In the genomic region with DNA sequence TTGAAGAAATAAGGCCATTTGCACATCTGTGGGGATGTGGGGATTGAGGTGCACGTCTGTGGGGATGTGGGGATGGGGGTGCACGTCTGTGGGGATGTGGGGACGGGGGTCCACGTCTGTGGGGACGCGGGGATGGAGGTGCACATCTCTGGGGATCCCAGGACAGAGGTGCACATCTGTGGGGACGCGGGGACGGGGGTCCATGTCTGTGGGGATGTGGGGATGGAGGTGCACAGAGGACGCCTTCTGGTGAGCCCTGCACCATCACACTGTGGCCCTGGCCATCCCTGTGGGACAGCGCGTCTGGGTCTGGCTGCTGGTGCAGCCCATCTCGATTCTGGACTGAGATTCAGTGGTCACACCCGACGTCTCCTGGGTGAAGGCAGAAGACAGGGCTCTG, we compare ENCODE assay signal across 15 cellular contexts.
"Had no signal": no experiment of that assay in that cellular context is flagged by ENCODE, and none has a peak within 500 bp of the region (broad histone marks: within the 10 kb centered on the region; RNA-seq: fewer than 3 reads in every experiment).

No MANE protein-coding gene starts in this region.

- H3K36me3 ChIP-seq: cardiac muscle cell, gastrocnemius medialis had no signal

- ATAC-seq: activated T-helper 17 cell treated with anti-CD3 and anti-CD28 coated beads, Interleukin-2, amount 50 U/mL, for 72 hours; gastrocnemius medialis; heart right ventricle; psoas muscle; stimulated activated naive CD8-positive, alpha-beta T cell treated with anti-CD3 and anti-CD28 coated beads, Interleukin-15, Interleukin-2, amounts not matched to agents 100 U/mL and 50 U/mL, for 24 hours had no signal

- H3K4me3 Mint-ChIP-seq: activated CD4-positive, alpha-beta memory T cell treated with anti-CD3 and anti-CD28 coated beads for 36 hours; activated naive CD4-positive, alpha-beta T cell treated with anti-CD3 and anti-CD28 coated beads for 36 hours; activated T-helper 17 cell treated with anti-CD3 and anti-CD28 coated beads, Interleukin-2, amount 50 U/mL, for 72 hours; mesothelial cell of epicardium had no signal

- H3K9me3 ChIP-seq: gastrocnemius medialis, heart right ventricle, psoas muscle, upper lobe of left lung had no signal

- H3K27me3 Mint-ChIP-seq: activated CD4-positive, alpha-beta memory T cell treated with anti-CD3 and anti-CD28 coated beads for 36 hours; activated T-helper 17 cell treated with anti-CD3 and anti-CD28 coated beads, Interleukin-2, amount 50 U/mL, for 72 hours had no signal

- H3K36me3 Mint-ChIP-seq: mesothelial cell of epicardium had no signal

- FAIRE-seq: keratinocyte had no signal

- H3K4me3 ChIP-seq: cardiac muscle cell, coronary artery, gastrocnemius medialis, heart right ventricle, psoas muscle, upper lobe of left lung had no signal

- DNase-seq: activated CD4-positive, alpha-beta memory T cell treated with anti-CD3 and anti-CD28 coated beads for 36 hours; activated naive CD4-positive, alpha-beta T cell treated with anti-CD3 and anti-CD28 coated beads for 36 hours; effector CD4-positive, alpha-beta T cell; gastrocnemius medialis; heart right ventricle; psoas muscle; stimulated activated CD4-positive, alpha-beta T cell treated with anti-CD3 and anti-CD28 coated beads, Interleukin-2, amount 100 ng/mL, for 48 hours; stimulated activated naive CD8-positive, alpha-beta T cell treated with anti-CD3 and anti-CD28 coated beads, Interleukin-15, Interleukin-2, amounts not matched to agents 100 U/mL and 50 U/mL, for 24 hours had no signal

- H3K9me3 Mint-ChIP-seq: activated CD4-positive, alpha-beta memory T cell treated with anti-CD3 and anti-CD28 coated beads for 36 hours; activated naive CD4-positive, alpha-beta T cell treated with anti-CD3 and anti-CD28 coated beads for 36 hours; activated T-helper 17 cell treated with anti-CD3 and anti-CD28 coated beads, Interleukin-2, amount 50 U/mL, for 72 hours; mesothelial cell of epicardium had no signal

- H3K27ac ChIP-seq: cardiac muscle cell, coronary artery, epithelial cell of prostate, gastrocnemius medialis, heart right ventricle, psoas muscle, upper lobe of left lung had no signal

- H3K4me1 ChIP-seq: gastrocnemius medialis, psoas muscle had no signal

- H3K27me3 ChIP-seq: cardiac muscle cell, gastrocnemius medialis, heart right ventricle, upper lobe of left lung had no signal

- H3K27ac Mint-ChIP-seq: activated CD4-positive, alpha-beta memory T cell treated with anti-CD3 and anti-CD28 coated beads for 36 hours; activated naive CD4-positive, alpha-beta T cell treated with anti-CD3 and anti-CD28 coated beads for 36 hours had no signal
